Comparison of ENCODE assay signal across 16 cellular contexts in genomic region chr6:41692080-41692675, GRCh38. TPM values are rescaled to one million over a fixed set of nuclear protein-coding genes. Genes with fewer than 3 reads are reported as not detected.
"Had no signal": no experiment of that assay in that cellular context is flagged by ENCODE, and none has a peak within 500 bp of the region (broad histone marks: within the 10 kb centered on the region; RNA-seq: fewer than 3 reads in every experiment).

No MANE protein-coding gene starts in this region.

- H3K27ac Mint-ChIP-seq: activated CD8-positive, alpha-beta T cell treated with anti-CD3 and anti-CD28 coated beads for 36 hours; T-helper 1 cell treated with Interleukin-12 subunit alpha and Interleukin-12 subunit beta and Interleukin-4 antibody, amounts not matched to agents 30 μg/mL and 1 μg/mL, for 36 hours had no signal

- DNase-seq: activated CD4-positive, alpha-beta T cell treated with anti-CD3 and anti-CD28 coated beads for 4 hours; activated CD8-positive, alpha-beta T cell treated with anti-CD3 and anti-CD28 coated beads for 36 hours; activated gamma-delta T cell treated with Interleukin-2 at 50 U/mL for 16 hours; activated naive CD8-positive, alpha-beta T cell treated with anti-CD3 and anti-CD28 coated beads, Interleukin-2, amount 10 ng/mL, durations not matched to agents 7 days and 5 days; activated T-cell treated with anti-CD3 and anti-CD28 coated beads, Interleukin-2, amount 50 U/mL, for 48 hours; islet precursor cell; left ventricle myocardium inferior had no signal

- H3K4me3 Mint-ChIP-seq: activated CD8-positive, alpha-beta T cell treated with anti-CD3 and anti-CD28 coated beads for 36 hours; activated naive CD8-positive, alpha-beta T cell treated with anti-CD3 and anti-CD28 coated beads, Interleukin-2, amount 10 ng/mL, durations not matched to agents 7 days and 5 days; T-helper 1 cell treated with Interleukin-12 subunit alpha and Interleukin-12 subunit beta and Interleukin-4 antibody, amounts not matched to agents 30 μg/mL and 1 μg/mL, for 36 hours had no signal

- H3K4me3 ChIP-seq: gastroesophageal sphincter, left ventricle myocardium inferior, right lobe of liver, tibial artery, vagina had no signal

- H3K36me3 ChIP-seq: right lobe of liver had no signal

- H3K4me1 ChIP-seq: right lobe of liver had no signal

- H3K27ac ChIP-seq: gastroesophageal sphincter, left ventricle myocardium inferior, right lobe of liver, tibial artery, vagina had no signal

- ATAC-seq: activated CD8-positive, alpha-beta T cell treated with anti-CD3 and anti-CD28 coated beads for 36 hours; gastroesophageal sphincter; right lobe of liver had no signal

- H3K9me3 Mint-ChIP-seq: activated CD8-positive, alpha-beta T cell treated with anti-CD3 and anti-CD28 coated beads for 36 hours; activated naive CD8-positive, alpha-beta T cell treated with anti-CD3 and anti-CD28 coated beads, Interleukin-2, amount 10 ng/mL, durations not matched to agents 7 days and 5 days; T-helper 1 cell treated with Interleukin-12 subunit alpha and Interleukin-12 subunit beta and Interleukin-4 antibody, amounts not matched to agents 30 μg/mL and 1 μg/mL, for 36 hours had no signal

- H3K9me3 ChIP-seq: gastroesophageal sphincter, left ventricle myocardium inferior, right lobe of liver, tibial artery, vagina had no signal

- H3K27me3 Mint-ChIP-seq: activated CD8-positive, alpha-beta T cell treated with anti-CD3 and anti-CD28 coated beads for 36 hours; activated naive CD8-positive, alpha-beta T cell treated with anti-CD3 and anti-CD28 coated beads, Interleukin-2, amount 10 ng/mL, durations not matched to agents 7 days and 5 days had no signal

- H3K27me3 ChIP-seq: gastroesophageal sphincter, right lobe of liver, tibial artery, vagina had no signal

RNA-seq across cellular contexts. Expression of gene MDFI, which starts 53.9 kb away (rescaled TPM):
- total RNA-seq: activated CD8-positive, alpha-beta T cell treated with anti-CD3 and anti-CD28 coated beads for 36 hours; activated naive CD8-positive, alpha-beta T cell treated with anti-CD3 and anti-CD28 coated beads, Interleukin-2, amount 10 ng/mL, durations not matched to agents 7 days and 5 days had no signal

RNA-seq across cellular contexts. Expression of gene PGC, which starts 55.0 kb away (rescaled TPM):
- total RNA-seq: activated CD8-positive, alpha-beta T cell treated with anti-CD3 and anti-CD28 coated beads for 36 hours; activated naive CD8-positive, alpha-beta T cell treated with anti-CD3 and anti-CD28 coated beads, Interleukin-2, amount 10 ng/mL, durations not matched to agents 7 days and 5 days; dermis microvascular lymphatic vessel endothelial cell; left ventricle myocardium inferior; omental fat pad; pulmonary artery endothelial cell had no signal
- polyA plus RNA-seq: neural cell had no signal
